27 cellular contexts compared by ENCODE assay signal in genomic region chr17:78794399-78794798, GRCh38. TPM values are rescaled to one million over a fixed set of nuclear protein-coding genes. Genes with fewer than 3 reads are reported as not detected.
DNase-seq lines count a peak whose midpoint lies in the region; ATAC-seq, FAIRE-seq and TF ChIP-seq lines count a peak whose summit lies in the region.
"Had no signal": no experiment of that assay in that cellular context is flagged by ENCODE, and none has a peak within 500 bp of the region (broad histone marks: within the 10 kb centered on the region; RNA-seq: fewer than 3 reads in every experiment).

No MANE protein-coding gene starts in this region.

- no peak overlapping the region for H3K9ac ChIP-seq in kidney (ENCODE audit: low read length in 2 of 2)
- H3K9ac ChIP-seq in skeletal muscle tissue (ENCODE audit: low read depth in 1 of 3, low read length in 3 of 3) = peak overlapping the region in 1 of 3 donors; percentile 64

- peaks cover 50% of the 10 kb centered on the region for H3K4me1 Mint-ChIP-seq in activated naive CD8-positive, alpha-beta T cell (ENCODE audit: low read depth)
- peaks cover 48% of the 10 kb centered on the region for H3K4me1 Mint-ChIP-seq in activated naive CD8-positive, alpha-beta T cell treated with anti-CD3 and anti-CD28 coated beads, Interleukin-2, amount 50 U/mL, for 24 hours
- H3K4me1 Mint-ChIP-seq in Caco-2 (ENCODE audit: low read depth, unreplicated experiment) = no peaks in the 10 kb centered on the region

- intact Hi-C loops in Caco-2 (cut with micrococcal nuclease; ENCODE audit: unreplicated experiment) = no loop called here
- intact Hi-C loops in kidney (cut with DNase I) = no loop called here

- no peak for ATAC-seq in activated naive CD8-positive, alpha-beta T cell treated with anti-CD3 and anti-CD28 coated beads, Interleukin-2, amount 50 U/mL, for 24 hours
- ATAC-seq: heart right ventricle, left lung had no signal

- H3K27ac ChIP-seq in kidney (ENCODE audit: low read depth in 2 of 2, low read length in 2 of 2) (no peak overlapping the region), skeletal muscle tissue (ENCODE audit: low read depth, low read length) (peak overlapping the region; percentile 65)
- H3K27ac ChIP-seq: left lung, neutrophil, SJCRH30, spleen had no signal

- FAIRE-seq in kidney (lab: Jason Lieb, UNC) = no peak
- FAIRE-seq: G401.6, GM18507 had no signal

- CTCF ChIA-PET in Caco-2 (lab: Charles Lee) = no interaction called here

- H3K27ac Mint-ChIP-seq in activated naive CD8-positive, alpha-beta T cell = peak overlapping the region; percentile 5
- H3K27ac Mint-ChIP-seq in activated naive CD8-positive, alpha-beta T cell treated with anti-CD3 and anti-CD28 coated beads, Interleukin-2, amount 50 U/mL, for 24 hours = no peak overlapping the region
- peak overlapping the region; percentile 42 for H3K27ac Mint-ChIP-seq in Caco-2 (ENCODE audit: unreplicated experiment)

- H3K4me1 ChIP-seq in Caco-2 (no peaks in the 10 kb centered on the region), kidney (ENCODE audit: control insufficient read depth in 1 of 2, insufficient read depth in 1 of 2, low read depth in 1 of 2, low read length in 2 of 2) (peaks cover 0 to 8% of the 10 kb centered on the region in 2 donors), skeletal muscle tissue (ENCODE audit: control insufficient read depth in 3 of 3, insufficient read depth in 3 of 3, low read length in 3 of 3) (peaks cover 45 to 87% (median 70%) of the 10 kb centered on the region in 3 donors)
- H3K4me1 ChIP-seq: HAP-1 had no signal

- TF ChIP-seq CTCF in Caco-2 (IDR thresholded peaks at IDR 0.05; ENCODE audit: insufficient read depth in 1 of 2, low read depth in 1 of 2, low read length in 1 of 2, severe bottlenecking in 1 of 2, unreplicated experiment in 1 of 2) = no peak
- no peak for TF ChIP-seq CTCF in kidney (IDR thresholded peaks at IDR 0.05; ENCODE audit: borderline replicate concordance, extremely low read depth, insufficient read depth)

- no peak overlapping the region for H3K4me3 Mint-ChIP-seq in activated naive CD8-positive, alpha-beta T cell
- no peak overlapping the region for H3K4me3 Mint-ChIP-seq in activated naive CD8-positive, alpha-beta T cell treated with anti-CD3 and anti-CD28 coated beads, Interleukin-2, amount 50 U/mL, for 24 hours
- H3K4me3 Mint-ChIP-seq in Caco-2 (ENCODE audit: unreplicated experiment) = no peak overlapping the region

- POLR2A ChIA-PET in Caco-2 (lab: Charles Lee) = no interaction called here

- H3K9me3 Mint-ChIP-seq in activated naive CD8-positive, alpha-beta T cell (ENCODE audit: low read depth) = no peaks in the 10 kb centered on the region
- H3K9me3 Mint-ChIP-seq in activated naive CD8-positive, alpha-beta T cell treated with anti-CD3 and anti-CD28 coated beads, Interleukin-2, amount 50 U/mL, for 24 hours = no peaks in the 10 kb centered on the region
- no peaks in the 10 kb centered on the region for H3K9me3 Mint-ChIP-seq in Caco-2 (ENCODE audit: unreplicated experiment)

- no peaks in the 10 kb centered on the region for H3K27me3 ChIP-seq in Caco-2 (replicated peaks; ENCODE audit: control insufficient read depth, insufficient read depth, low read length)
- no peaks in the 10 kb centered on the region for H3K27me3 ChIP-seq in skeletal muscle tissue (ENCODE audit: control insufficient read depth in 3 of 3, insufficient read depth in 3 of 3, low read length in 3 of 3)
- H3K27me3 ChIP-seq: BLaER1 treated with 17β-estradiol and CSF1 and Interleukin-3, amounts not matched to agents 10 nM and 100 nM; heart right ventricle; left lung; neutrophil; SJCRH30; spleen had no signal

- no peak for DNase-seq in activated naive CD8-positive, alpha-beta T cell treated with anti-CD3 and anti-CD28 coated beads, Interleukin-2, amount 50 U/mL, for 24 hours
- DNase-seq in Caco-2 = no peak
- peak; percentile 48 for DNase-seq in kidney
- DNase-seq in retina = no peak
- DNase-seq in dermis blood vessel endothelial cell = no peak
- DNase-seq in cortex of kidney (lab: John Stamatoyannopoulos, UW) = no peak
- DNase-seq: ACHN; activated CD4-positive, alpha-beta T cell treated with anti-CD3 and anti-CD28 coated beads, Interleukin-2, amount 50 U/mL, for 1 hour; activated CD8-positive, alpha-beta memory T cell treated with anti-CD3 and anti-CD28 coated beads, Interleukin-2, amount 50 U/mL, for 48 hours; activated gamma-delta T cell treated with Interleukin-2 at 50 U/mL for 16 hours; central memory CD4-positive, alpha-beta T cell; DMS153; heart right ventricle; left lung; NCI-H146; NCI-H524; NK-92 treated with Interleukin-12 subunit alpha and Interleukin-12 subunit beta, amount 100 ng/mL, for 24 hours; SJCRH30; spleen; T-helper 1 cell had no signal

- H3K36me3 ChIP-seq in Caco-2 (ENCODE audit: control insufficient read depth, insufficient read depth, low read length) (peaks cover 3% of the 10 kb centered on the region; the same call in 1 of the 2 replicates), kidney (ENCODE audit: control insufficient read depth in 1 of 2, insufficient read depth in 2 of 2, low read length in 2 of 2) (peaks cover 35 to 42% of the 10 kb centered on the region in 2 donors), skeletal muscle tissue (ENCODE audit: control insufficient read depth in 3 of 3, insufficient read depth in 3 of 3, low read length in 3 of 3) (peaks cover 33 to 45% (median 45%) of the 10 kb centered on the region in 3 donors)

- no peaks in the 10 kb centered on the region for H3K27me3 Mint-ChIP-seq in activated naive CD8-positive, alpha-beta T cell
- H3K27me3 Mint-ChIP-seq in activated naive CD8-positive, alpha-beta T cell treated with anti-CD3 and anti-CD28 coated beads, Interleukin-2, amount 50 U/mL, for 24 hours = no peaks in the 10 kb centered on the region
- no peaks in the 10 kb centered on the region for H3K27me3 Mint-ChIP-seq in Caco-2 (ENCODE audit: insufficient read depth, unreplicated experiment)

- BruUV-seq in Caco-2 (replicated peaks; lab: Mats Ljungman, UMichigan) = no TSS peak

- peaks cover 15% of the 10 kb centered on the region for H3K36me3 Mint-ChIP-seq in activated naive CD8-positive, alpha-beta T cell
- H3K36me3 Mint-ChIP-seq in activated naive CD8-positive, alpha-beta T cell treated with anti-CD3 and anti-CD28 coated beads, Interleukin-2, amount 50 U/mL, for 24 hours (ENCODE audit: low read depth) = peaks cover 65% of the 10 kb centered on the region
- peaks cover 70% of the 10 kb centered on the region for H3K36me3 Mint-ChIP-seq in Caco-2 (ENCODE audit: insufficient read depth, unreplicated experiment)

- no peaks in the 10 kb centered on the region for H3K9me3 ChIP-seq in Caco-2
- no peaks in the 10 kb centered on the region for H3K9me3 ChIP-seq in kidney (ENCODE audit: control insufficient read depth in 1 of 2, low read length in 2 of 2)
- H3K9me3 ChIP-seq in skeletal muscle tissue (ENCODE audit: control insufficient read depth in 3 of 3, low read length in 3 of 3) = no peaks in the 10 kb centered on the region
- H3K9me3 ChIP-seq: BLaER1 treated with 17β-estradiol and CSF1 and Interleukin-3, amounts not matched to agents 10 nM and 100 nM; HAP-1; heart right ventricle; left lung; neutrophil; SJCRH30; spleen had no signal

- H3K4me3 ChIP-seq in Caco-2 (ENCODE audit: low read depth, low read length) (no peak overlapping the region), kidney (ENCODE audit: low read length in 2 of 2) (no peak overlapping the region), skeletal muscle tissue (ENCODE audit: low read length in 3 of 3) (no peak overlapping the region)
- H3K4me3 ChIP-seq: BLaER1 treated with 17β-estradiol and CSF1 and Interleukin-3, amounts not matched to agents 10 nM and 100 nM; HAP-1; heart right ventricle; left lung; SJCRH30; spleen had no signal

RNA-seq across cellular contexts. Expression of gene CYTH1, which starts 12.3 kb away (rescaled TPM):
- 26.5 and 29.6 TPM in 2 replicates for total RNA-seq in Caco-2 (2022)
- total RNA-seq in kidney = 59.7 TPM
- polyA plus RNA-seq in kidney (ENCODE audit: insufficient read depth, low read depth, low replicate concordance) = 25.3 TPM
- total RNA-seq in skeletal muscle tissue = 17.7 TPM
- total RNA-seq in dermis blood vessel endothelial cell = 50.6 and 51.4 TPM in 2 replicates

RNA-seq across cellular contexts. Expression of gene USP36, which starts 46.2 kb away (rescaled TPM):
- 103 and 108 TPM in 2 replicates for total RNA-seq in Caco-2 (2022)
- 66.2 TPM for total RNA-seq in kidney
- 17.0 TPM for polyA plus RNA-seq in kidney (ENCODE audit: insufficient read depth, low read depth, low replicate concordance)
- 25.6 TPM for total RNA-seq in skeletal muscle tissue
- total RNA-seq in dermis blood vessel endothelial cell = 22.8 and 24.7 TPM in 2 replicates
